ENCODE assay signal across 1 cellular context in genomic region chr5:43000198-43000840, GRCh38.
TF ChIP-seq lines count a peak whose summit lies in the region.

No MANE protein-coding gene starts in this region.

TF ChIP-seq in GM23338, 12 proteins besides CTCF, POLR2A, EP300 and RAD21 (continued from another document):
- TF ChIP-seq EZH2 (IDR thresholded peaks at IDR 0.05; ENCODE audit: low read depth, unreplicated experiment) (peak; percentile 78), ZNF331 (CRISPR knock-in tag; IDR thresholded peaks at IDR 0.05; ENCODE audit: low read depth) (no peak)
